Comparison of ENCODE assay signal across 15 cellular contexts in genomic region chr10:98920362-98920761, GRCh38.
"Had no signal": no experiment of that assay in that cellular context is flagged by ENCODE, and none has a peak within 500 bp of the region (broad histone marks: within the 10 kb centered on the region; RNA-seq: fewer than 3 reads in every experiment).

No MANE protein-coding gene starts in this region.

- H3K4me3 ChIP-seq: mucosa of descending colon, ovary, right atrium auricular region had no signal

- H3K27ac Mint-ChIP-seq: natural killer cell had no signal

- H3K36me3 Mint-ChIP-seq: natural killer cell had no signal

- H3K9me3 Mint-ChIP-seq: neural crest cell had no signal

- H3K4me1 ChIP-seq: foreskin keratinocyte, right atrium auricular region had no signal

- H3K36me3 ChIP-seq: ovary, right atrium auricular region had no signal

- H3K27me3 ChIP-seq: foreskin keratinocyte, ovary, right atrium auricular region had no signal

- ATAC-seq: esophagus mucosa, foreskin keratinocyte, left colon, natural killer cell had no signal

- DNase-seq: effector memory CD4-positive, alpha-beta T cell; foreskin keratinocyte; head of caudate nucleus; hippocampal formation; left colon; natural killer cell; ovary; small intestine; stimulated activated CD4-positive, alpha-beta T cell treated with anti-CD3 and anti-CD28 coated beads, Interleukin-2, amount 100 ng/mL, for 48 hours; stimulated activated naive CD4-positive, alpha-beta T cell treated with Interleukin-2 at 50 U/mL for 16 hours had no signal

- H3K27ac ChIP-seq: foreskin keratinocyte, ovary, right atrium auricular region had no signal

- H3K4me3 Mint-ChIP-seq: natural killer cell, neural crest cell had no signal

- H3K9me3 ChIP-seq: mucosa of descending colon, ovary, right atrium auricular region had no signal

- H3K4me1 Mint-ChIP-seq: natural killer cell had no signal

- FAIRE-seq: endometrium, small intestine had no signal
